Comparison of ENCODE assay signal across 8 cellular contexts in genomic region chr11:7019500-7020182, GRCh38. TPM values are rescaled to one million over a fixed set of nuclear protein-coding genes. Genes with fewer than 3 reads are reported as not detected.
DNase-seq lines count a peak whose midpoint lies in the region; ATAC-seq, FAIRE-seq and TF ChIP-seq lines count a peak whose summit lies in the region.

No MANE protein-coding gene starts in this region.

- H3K4me1 Mint-ChIP-seq in activated CD8-positive, alpha-beta T cell treated with anti-CD3 and anti-CD28 coated beads, Interleukin-2, amount 10 ng/mL, durations not matched to agents 7 days and 5 days (ENCODE audit: low read depth): peaks cover 3% of the 10 kb centered on the region

- H3K36me3 Mint-ChIP-seq in activated CD8-positive, alpha-beta T cell treated with anti-CD3 and anti-CD28 coated beads, Interleukin-2, amount 10 ng/mL, durations not matched to agents 7 days and 5 days (ENCODE audit: low read depth): no peaks in the 10 kb centered on the region

- H3K27me3 Mint-ChIP-seq in activated CD8-positive, alpha-beta T cell treated with anti-CD3 and anti-CD28 coated beads, Interleukin-2, amount 10 ng/mL, durations not matched to agents 7 days and 5 days (ENCODE audit: low read depth): peaks cover 33% of the 10 kb centered on the region

- CTCF ChIA-PET in activated CD8-positive, alpha-beta T cell treated with anti-CD3 and anti-CD28 coated beads, Interleukin-2, amount 10 ng/mL, durations not matched to agents 7 days and 5 days (lab: Charles Lee): no interaction called here

- H3K4me3 Mint-ChIP-seq in activated CD8-positive, alpha-beta T cell treated with anti-CD3 and anti-CD28 coated beads, Interleukin-2, amount 10 ng/mL, durations not matched to agents 7 days and 5 days: peak overlapping the region; percentile 15

- no peak for TF ChIP-seq POLR2A in H54 (IDR thresholded peaks at IDR 0.05; ENCODE audit: low read depth, low read length)

- no peaks in the 10 kb centered on the region for H3K9me3 Mint-ChIP-seq in activated CD8-positive, alpha-beta T cell treated with anti-CD3 and anti-CD28 coated beads, Interleukin-2, amount 10 ng/mL, durations not matched to agents 7 days and 5 days (ENCODE audit: insufficient read depth)

- no peak overlapping the region for H3K27ac Mint-ChIP-seq in activated CD8-positive, alpha-beta T cell treated with anti-CD3 and anti-CD28 coated beads, Interleukin-2, amount 10 ng/mL, durations not matched to agents 7 days and 5 days

- ATAC-seq in activated CD8-positive, alpha-beta T cell treated with anti-CD3 and anti-CD28 coated beads, Interleukin-2, amount 10 ng/mL, durations not matched to agents 7 days and 5 days: no peak
- ATAC-seq in GM21786 (IDR thresholded peaks at IDR 0.05; ENCODE audit: unreplicated experiment) (no peak), GM18861 (IDR thresholded peaks at IDR 0.05; ENCODE audit: unreplicated experiment) (no peak)

- DNase-seq in AG08395 (ENCODE audit: low spot score) (peak; percentile 31), H54 (ENCODE audit: insufficient read length, low spot score) (peak; percentile 11), cardiac septum (ENCODE audit: low spot score) (peak; percentile 74), putamen (ENCODE audit: low spot score) (peak; percentile 4)
- no peak for DNase-seq in activated CD8-positive, alpha-beta T cell treated with anti-CD3 and anti-CD28 coated beads, Interleukin-2, amount 10 ng/mL, durations not matched to agents 7 days and 5 days
- DNase-seq in effector CD8-positive, alpha-beta T cell (lab: John Stamatoyannopoulos, UW): no peak

- FAIRE-seq in H54 (lab: Jason Lieb, UNC): no peak

- POLR2A ChIA-PET in activated CD8-positive, alpha-beta T cell treated with anti-CD3 and anti-CD28 coated beads, Interleukin-2, amount 10 ng/mL, durations not matched to agents 7 days and 5 days (lab: Charles Lee): interaction anchor here (0.5 kb wide), 1 partner anchor 1662 kb away, joined by 3 read pairs; no protein-coding TSS in a partner anchor

- intact Hi-C loops in cardiac septum (cut with DNase I): no loop called here

RNA-seq across cellular contexts. Expression of gene ZNF214, which starts 0.5 kb away (rescaled TPM):
- not detected for total RNA-seq in activated CD8-positive, alpha-beta T cell treated with anti-CD3 and anti-CD28 coated beads, Interleukin-2, amount 10 ng/mL, durations not matched to agents 7 days and 5 days
- 0.67 TPM for total RNA-seq in cardiac septum

RNA-seq across cellular contexts. Expression of gene NLRP14, which starts 0.6 kb away (rescaled TPM):
- total RNA-seq in activated CD8-positive, alpha-beta T cell treated with anti-CD3 and anti-CD28 coated beads, Interleukin-2, amount 10 ng/mL, durations not matched to agents 7 days and 5 days: under 1 TPM; 0.08 to 0.13 TPM
- total RNA-seq in cardiac septum: not detected

Comparison
In these comparisons a context has a peak if more than half of its experiments do, and no peak if none do; other contexts are left out.
1. DNase-seq: peak in AG08395 (single experiment), H54 (single experiment), cardiac septum (single experiment) and putamen (single experiment); none in activated CD8-positive, alpha-beta T cell treated with anti-CD3 and anti-CD28 coated beads, Interleukin-2, amount 10 ng/mL, durations not matched to agents 7 days and 5 days (single experiment) and effector CD8-positive, alpha-beta T cell (single experiment).